In the genomic region with DNA sequence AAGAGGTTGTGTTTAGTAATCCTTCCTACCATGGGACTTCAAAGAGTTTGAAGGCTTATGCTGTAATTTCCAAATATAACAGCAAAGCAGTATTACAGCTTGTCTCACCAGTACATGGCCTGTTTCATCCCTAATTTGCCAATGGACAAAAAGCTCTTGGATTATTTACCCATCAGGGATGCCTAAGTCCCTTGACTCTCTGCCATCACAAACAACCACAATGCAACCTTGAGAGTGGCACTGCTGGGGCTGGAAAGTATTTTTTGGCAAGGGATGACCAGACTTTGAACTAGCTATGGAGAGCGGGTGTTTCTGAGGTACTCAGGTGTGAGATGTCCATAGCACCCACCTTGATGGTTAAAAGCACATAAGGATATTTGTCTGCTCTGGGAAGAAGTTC, we compare ENCODE assay signal across 15 cellular contexts. TPM values are rescaled to one million over a fixed set of nuclear protein-coding genes. Genes with fewer than 3 reads are reported as not detected.
"Had no signal": no experiment of that assay in that cellular context is flagged by ENCODE, and none has a peak within 500 bp of the region (broad histone marks: within the 10 kb centered on the region; RNA-seq: fewer than 3 reads in every experiment).

No MANE protein-coding gene starts in this region.

- DNase-seq: activated CD4-positive, alpha-beta memory T cell treated with anti-CD3 and anti-CD28 coated beads for 36 hours; activated gamma-delta T cell; activated naive CD8-positive, alpha-beta T cell treated with anti-CD3 and anti-CD28 coated beads for 36 hours; activated T-cell treated with anti-CD3 and anti-CD28 coated beads, Interleukin-2, amount 50 U/mL, for 4 hours; kidney glomerular epithelial cell; lower lobe of right lung; occipital lobe; stimulated activated CD4-positive, alpha-beta T cell treated with anti-CD3 and anti-CD28 coated beads, Interleukin-12 subunit alpha, Interleukin-12 subunit beta, amount 100 ng/mL, for 4 hours; stimulated activated naive CD4-positive, alpha-beta T cell; T-helper 9 cell had no signal

- H3K27me3 ChIP-seq: suprapubic skin had no signal

- ATAC-seq: activated T-cell treated with anti-CD3 and anti-CD28 coated beads, Interleukin-2, amount 50 U/mL, for 4 hours; lower lobe of right lung; natural killer cell treated with Interleukin-12 subunit alpha and Interleukin-12 subunit beta and Interleukin-15 and Interleukin-18, amount 100 ng/mL, for 72 hours; sciatic nerve had no signal

- H3K4me3 ChIP-seq: hepatocyte, lower lobe of right lung, prostate gland, suprapubic skin had no signal

- H3K27ac ChIP-seq: hepatocyte, lower lobe of right lung had no signal

- H3K36me3 ChIP-seq: lower lobe of right lung, prostate gland, suprapubic skin had no signal

- H3K9me3 ChIP-seq: lower lobe of right lung, prostate gland, suprapubic skin had no signal

RNA-seq across cellular contexts. Expression of gene MAMDC2, which starts 9.1 kb away (rescaled TPM):
- total RNA-seq: activated CD4-positive, alpha-beta memory T cell treated with anti-CD3 and anti-CD28 coated beads for 36 hours; activated naive CD8-positive, alpha-beta T cell treated with anti-CD3 and anti-CD28 coated beads for 36 hours; activated T-cell treated with anti-CD3 and anti-CD28 coated beads, Interleukin-2, amount 50 U/mL, for 4 hours; natural killer cell treated with Interleukin-12 subunit alpha and Interleukin-12 subunit beta and Interleukin-15 and Interleukin-18, amount 100 ng/mL, for 72 hours had no signal
